In genomic region chr10:132364594-132364970, GRCh38 we compare ENCODE assay signal across 13 cellular contexts. TPM values are rescaled to one million over a fixed set of nuclear protein-coding genes. Genes with fewer than 3 reads are reported as not detected.
DNase-seq lines count a peak whose midpoint lies in the region; ATAC-seq, FAIRE-seq and TF ChIP-seq lines count a peak whose summit lies in the region.
"Had no signal": no experiment of that assay in that cellular context is flagged by ENCODE, and none has a peak within 500 bp of the region (broad histone marks: within the 10 kb centered on the region; RNA-seq: fewer than 3 reads in every experiment).

No MANE protein-coding gene starts in this region.

- H3K27me3 ChIP-seq in bronchial epithelial cell (ENCODE audit: control insufficient read depth, insufficient read depth, low read length): no peaks in the 10 kb centered on the region
- H3K27me3 ChIP-seq: brain microvascular endothelial cell had no signal

- H3K27ac Mint-ChIP-seq in activated CD8-positive, alpha-beta memory T cell treated with anti-CD3 and anti-CD28 coated beads, Interleukin-2, amount 10 ng/mL, durations not matched to agents 7 days and 5 days: no peak overlapping the region
- peak overlapping the region; percentile 56 for H3K27ac Mint-ChIP-seq in progenitor cell of endocrine pancreas
- H3K27ac Mint-ChIP-seq in stimulated activated memory B cell treated with anti-CD40 and anti-IgM and Interleukin-4, amounts not matched to agents 10 μg/mL and 1 μg/mL and 100 μg/mL, for 72 hours: peak overlapping the region; percentile 20

- H3K9me3 Mint-ChIP-seq in activated CD8-positive, alpha-beta memory T cell treated with anti-CD3 and anti-CD28 coated beads, Interleukin-2, amount 10 ng/mL, durations not matched to agents 7 days and 5 days (ENCODE audit: low read depth): peaks cover 3% of the 10 kb centered on the region
- H3K9me3 Mint-ChIP-seq in progenitor cell of endocrine pancreas (ENCODE audit: low read depth): no peaks in the 10 kb centered on the region
- H3K9me3 Mint-ChIP-seq in stimulated activated memory B cell treated with anti-CD40 and anti-IgM and Interleukin-4, amounts not matched to agents 10 μg/mL and 1 μg/mL and 100 μg/mL, for 72 hours: peaks cover 7% of the 10 kb centered on the region
- H3K9me3 Mint-ChIP-seq: neural crest cell had no signal

- no peak overlapping the region for H3K4me3 ChIP-seq in bronchial epithelial cell (ENCODE audit: low read depth, low read length)

- peak; percentile 35 for DNase-seq in activated CD8-positive, alpha-beta memory T cell treated with anti-CD3 and anti-CD28 coated beads, Interleukin-2, amount 50 U/mL, for 24 hours (ENCODE audit: extremely low read depth)
- no peak for DNase-seq in activated CD8-positive, alpha-beta memory T cell treated with anti-CD3 and anti-CD28 coated beads, Interleukin-2, amount 10 ng/mL, durations not matched to agents 7 days and 5 days
- DNase-seq in bronchial epithelial cell (ENCODE audit: low read depth) (peak; percentile 13), progenitor cell of endocrine pancreas (ENCODE audit: low spot score, unreplicated experiment) (no peak), middle frontal gyrus (ENCODE audit: extremely low spot score, low spot score) (no peak), SIG-M5 treated with dmso at 0.1 percent for 504 hours (lab: John Stamatoyannopoulos, UW; ENCODE audit: unreplicated experiment) (no peak)
- DNase-seq: brain microvascular endothelial cell, GOT3, KG1, NCI-H2107 had no signal

- H3K27me3 Mint-ChIP-seq in activated CD8-positive, alpha-beta memory T cell treated with anti-CD3 and anti-CD28 coated beads, Interleukin-2, amount 10 ng/mL, durations not matched to agents 7 days and 5 days: no peaks in the 10 kb centered on the region
- no peaks in the 10 kb centered on the region for H3K27me3 Mint-ChIP-seq in progenitor cell of endocrine pancreas
- no peaks in the 10 kb centered on the region for H3K27me3 Mint-ChIP-seq in stimulated activated memory B cell treated with anti-CD40 and anti-IgM and Interleukin-4, amounts not matched to agents 10 μg/mL and 1 μg/mL and 100 μg/mL, for 72 hours

- H3K36me3 Mint-ChIP-seq in activated CD8-positive, alpha-beta memory T cell treated with anti-CD3 and anti-CD28 coated beads, Interleukin-2, amount 10 ng/mL, durations not matched to agents 7 days and 5 days: no peaks in the 10 kb centered on the region
- H3K36me3 Mint-ChIP-seq in progenitor cell of endocrine pancreas (ENCODE audit: insufficient read depth): peaks cover 33% of the 10 kb centered on the region
- peaks cover 52% of the 10 kb centered on the region for H3K36me3 Mint-ChIP-seq in stimulated activated memory B cell treated with anti-CD40 and anti-IgM and Interleukin-4, amounts not matched to agents 10 μg/mL and 1 μg/mL and 100 μg/mL, for 72 hours

- no peak for FAIRE-seq in bronchial epithelial cell (lab: Jason Lieb, UNC)

- CTCF ChIA-PET in activated CD8-positive, alpha-beta memory T cell treated with anti-CD3 and anti-CD28 coated beads, Interleukin-2, amount 10 ng/mL, durations not matched to agents 7 days and 5 days (lab: Charles Lee): no interaction called here

- no peak overlapping the region for H3K4me3 Mint-ChIP-seq in activated CD8-positive, alpha-beta memory T cell treated with anti-CD3 and anti-CD28 coated beads, Interleukin-2, amount 10 ng/mL, durations not matched to agents 7 days and 5 days
- H3K4me3 Mint-ChIP-seq in progenitor cell of endocrine pancreas (ENCODE audit: low read depth): no peak overlapping the region
- peak overlapping the region; percentile 3 for H3K4me3 Mint-ChIP-seq in stimulated activated memory B cell treated with anti-CD40 and anti-IgM and Interleukin-4, amounts not matched to agents 10 μg/mL and 1 μg/mL and 100 μg/mL, for 72 hours
- H3K4me3 Mint-ChIP-seq: neural crest cell had no signal

- H3K4me1 Mint-ChIP-seq in activated CD8-positive, alpha-beta memory T cell treated with anti-CD3 and anti-CD28 coated beads, Interleukin-2, amount 10 ng/mL, durations not matched to agents 7 days and 5 days: no peaks in the 10 kb centered on the region
- H3K4me1 Mint-ChIP-seq in progenitor cell of endocrine pancreas (ENCODE audit: low read depth): no peaks in the 10 kb centered on the region
- H3K4me1 Mint-ChIP-seq in stimulated activated memory B cell treated with anti-CD40 and anti-IgM and Interleukin-4, amounts not matched to agents 10 μg/mL and 1 μg/mL and 100 μg/mL, for 72 hours: peaks cover 10% of the 10 kb centered on the region

- TF ChIP-seq CTCF in bronchial epithelial cell (IDR thresholded peaks at IDR 0.05; ENCODE audit: insufficient read depth, low read length, severe bottlenecking) (no peak), progenitor cell of endocrine pancreas (IDR thresholded peaks at IDR 0.05; ENCODE audit: unreplicated experiment) (no peak)

- ATAC-seq in activated CD8-positive, alpha-beta memory T cell treated with anti-CD3 and anti-CD28 coated beads, Interleukin-2, amount 10 ng/mL, durations not matched to agents 7 days and 5 days: no peak
- ATAC-seq in stimulated activated memory B cell treated with anti-CD40 and anti-IgM and Interleukin-4, amounts not matched to agents 10 μg/mL and 1 μg/mL and 100 μg/mL, for 72 hours: peak; percentile 64
- ATAC-seq in HG03469 (IDR thresholded peaks at IDR 0.05; ENCODE audit: unreplicated experiment): no peak

- no peaks in the 10 kb centered on the region for H3K36me3 ChIP-seq in bronchial epithelial cell (ENCODE audit: control insufficient read depth, insufficient read depth, low read length)
- H3K36me3 ChIP-seq: brain microvascular endothelial cell had no signal

RNA-seq across cellular contexts. Expression of gene PWWP2B, which starts 32.4 kb away (rescaled TPM):
- 10 to 100 TPM in 1 of 2 experiments, 1 to 10 TPM in 1; 6.9 to 12.8 TPM for total RNA-seq in activated CD8-positive, alpha-beta memory T cell treated with anti-CD3 and anti-CD28 coated beads, Interleukin-2, amount 10 ng/mL, durations not matched to agents 7 days and 5 days
- 39.4 and 40.0 TPM in 2 replicates for total RNA-seq in bronchial epithelial cell
- 23.2 and 24.3 TPM in 2 replicates for total RNA-seq in progenitor cell of endocrine pancreas

RNA-seq across cellular contexts. Expression of gene LRRC27, which starts 32.6 kb away (rescaled TPM):
- total RNA-seq in activated CD8-positive, alpha-beta memory T cell treated with anti-CD3 and anti-CD28 coated beads, Interleukin-2, amount 10 ng/mL, durations not matched to agents 7 days and 5 days: 1 to 10 TPM; 5.4 to 5.8 TPM
- total RNA-seq in bronchial epithelial cell (4.7 and 6.9 TPM in 2 replicates), progenitor cell of endocrine pancreas (21.7 and 22.1 TPM in 2 replicates)

RNA-seq across cellular contexts. Expression of gene STK32C, which starts 56.8 kb away (rescaled TPM):
- 10 to 100 TPM; 11.6 to 15.9 TPM for total RNA-seq in activated CD8-positive, alpha-beta memory T cell treated with anti-CD3 and anti-CD28 coated beads, Interleukin-2, amount 10 ng/mL, durations not matched to agents 7 days and 5 days
- 9.7 and 14.6 TPM in 2 replicates for total RNA-seq in bronchial epithelial cell
- 8.4 and 10.0 TPM in 2 replicates for total RNA-seq in progenitor cell of endocrine pancreas

Comparison
In these comparisons a context has a peak if more than half of its experiments do, and no peak if none do; other contexts are left out.
1. DNase-seq: peak in activated CD8-positive, alpha-beta memory T cell treated with anti-CD3 and anti-CD28 coated beads, Interleukin-2, amount 50 U/mL, for 24 hours (single experiment) and bronchial epithelial cell (single experiment); none in activated CD8-positive, alpha-beta memory T cell treated with anti-CD3 and anti-CD28 coated beads, Interleukin-2, amount 10 ng/mL, durations not matched to agents 7 days and 5 days (single experiment), progenitor cell of endocrine pancreas (single experiment), middle frontal gyrus (single experiment) and SIG-M5 treated with dmso at 0.1 percent for 504 hours (single experiment).